In genomic region chr9:137663584-137663983, GRCh38 we compare ENCODE assay signal across 16 cellular contexts.
"Had no signal": no experiment of that assay in that cellular context is flagged by ENCODE, and none has a peak within 500 bp of the region (broad histone marks: within the 10 kb centered on the region; RNA-seq: fewer than 3 reads in every experiment).

No MANE protein-coding gene starts in this region.

- H3K9me3 Mint-ChIP-seq: activated T-helper 2 cell treated with anti-CD3 and anti-CD28 coated beads, Interferon-gamma antibody, Interleukin-2, Interleukin-4, amounts not matched to agents 10 μg/mL and 5 μg/mL and 100 μg/mL, durations not matched to agents 14 hours and 24 hours and 36 hours; nephron progenitor cell; T-helper 1 cell treated with Interleukin-12 subunit alpha and Interleukin-12 subunit beta and Interleukin-4 antibody, amounts not matched to agents 30 μg/mL and 1 μg/mL, for 36 hours had no signal

- H3K4me3 Mint-ChIP-seq: activated CD4-positive, alpha-beta T cell treated with anti-CD3 and anti-CD28 coated beads for 36 hours; nephron progenitor cell; T-helper 1 cell treated with Interleukin-12 subunit alpha and Interleukin-12 subunit beta and Interleukin-4 antibody, amounts not matched to agents 30 μg/mL and 1 μg/mL, for 36 hours had no signal

- H3K27ac Mint-ChIP-seq: activated CD4-positive, alpha-beta T cell treated with anti-CD3 and anti-CD28 coated beads for 36 hours; activated T-helper 2 cell treated with anti-CD3 and anti-CD28 coated beads, Interferon-gamma antibody, Interleukin-2, Interleukin-4, amounts not matched to agents 10 μg/mL and 5 μg/mL and 100 μg/mL, durations not matched to agents 14 hours and 24 hours and 36 hours; T-helper 1 cell treated with Interleukin-12 subunit alpha and Interleukin-12 subunit beta and Interleukin-4 antibody, amounts not matched to agents 30 μg/mL and 1 μg/mL, for 36 hours had no signal

- H3K4me3 ChIP-seq: body of pancreas, esophagus squamous epithelium had no signal

- ATAC-seq: activated CD4-positive, alpha-beta T cell treated with anti-CD3 and anti-CD28 coated beads for 36 hours; body of pancreas; left lobe of liver had no signal

- H3K27me3 Mint-ChIP-seq: activated CD4-positive, alpha-beta T cell treated with anti-CD3 and anti-CD28 coated beads for 36 hours had no signal

- H3K27me3 ChIP-seq: body of pancreas, esophagus squamous epithelium had no signal

- H3K9me3 ChIP-seq: body of pancreas, esophagus squamous epithelium had no signal

- H3K27ac ChIP-seq: body of pancreas, esophagus squamous epithelium had no signal

- FAIRE-seq: endothelial cell of umbilical vein had no signal

- DNase-seq: activated CD4-positive, alpha-beta T cell treated with anti-CD3 and anti-CD28 coated beads for 36 hours; activated CD4-positive, alpha-beta T cell treated with anti-CD3 and anti-CD28 coated beads, Interleukin-2, amount 50 U/mL, for 48 hours; activated naive CD4-positive, alpha-beta T cell treated with Interleukin-2 at 50 U/mL for 16 hours; activated T-cell treated with anti-CD3 and anti-CD28 coated beads, Interleukin-2, amount 50 U/mL, for 1 hour; body of pancreas; dermis blood vessel endothelial cell; effector memory CD4-positive, alpha-beta T cell; esophagus squamous epithelium; islet precursor cell; nephron progenitor cell; nucleus accumbens; stimulated activated naive CD4-positive, alpha-beta T cell had no signal
